Comparison of ENCODE assay signal across 8 cellular contexts in genomic region chr6:38973178-38974057, GRCh38.
DNase-seq lines count a peak whose midpoint lies in the region; ATAC-seq and TF ChIP-seq lines count a peak whose summit lies in the region.

No MANE protein-coding gene starts in this region.

- WGBS in liver, result 70% methylated on average over 8 of the region's 8 CpGs

- POLR2A ChIA-PET in Panc1 (lab: Charles Lee), result no interaction called here

- H3K27me3 ChIP-seq in KMS-11 (ENCODE audit: insufficient read depth, low read depth), result no peaks in the 10 kb centered on the region
- H3K27me3 ChIP-seq in Panc1 (ENCODE audit: control insufficient read depth, insufficient read depth, low read length), result peaks cover 16% of the 10 kb centered on the region
- peaks cover 0 to 6% (median 0%) of the 10 kb centered on the region in 4 donors for H3K27me3 ChIP-seq in liver (ENCODE audit: control insufficient read depth in 4 of 4, insufficient read depth in 4 of 4, low read length in 3 of 4)

- CTCF ChIA-PET in Panc1 (lab: Charles Lee), result interaction anchor here (0.6 to 1.8 kb wide), 6 partner anchors 57 to 329 kb away, joined by 3 to 8 read pairs (median 6); partner anchors contain the start of gene SAYSD1

- H3K9ac ChIP-seq in KMS-11 (no peak overlapping the region), liver (ENCODE audit: low read depth in 1 of 2, low read length in 2 of 2) (no peak overlapping the region)

- H3K4me3 ChIP-seq in KMS-11 (IDR thresholded peaks at IDR 0.05; ENCODE audit: insufficient read depth, low read depth, low read length), result no peak overlapping the region
- no peak overlapping the region for H3K4me3 ChIP-seq in Panc1 (ENCODE audit: low read depth in 2 of 2, low read length in 2 of 2)
- no peak overlapping the region for H3K4me3 ChIP-seq in choroid plexus epithelial cell (ENCODE audit: low read depth, low read length)
- no peak overlapping the region for H3K4me3 ChIP-seq in liver (ENCODE audit: low read depth in 1 of 3, low read length in 3 of 3)

- in situ Hi-C loops in Panc1 (cut with HindIII; ENCODE audit: low pct_unique_long_range_greater_than_20kb, low sequenced_read_pairs), result no loop called here

- ATAC-seq in Panc1, result peak; percentile 91
- ATAC-seq in GM21737 (IDR thresholded peaks at IDR 0.05; ENCODE audit: unreplicated experiment), result no peak
- ATAC-seq in GM18502 (IDR thresholded peaks at IDR 0.05; ENCODE audit: poor library complexity, unreplicated experiment), result no peak

- H4K20me1 ChIP-seq in KMS-11 (ENCODE audit: insufficient read depth), result no peaks in the 10 kb centered on the region

- H3K27ac ChIP-seq in KMS-11 (no peak overlapping the region), Panc1 (ENCODE audit: low read length) (no peak overlapping the region), liver (ENCODE audit: low read depth in 1 of 2, low read length in 2 of 2) (no peak overlapping the region)

- H3K36me3 ChIP-seq in KMS-11 (ENCODE audit: insufficient read depth) (no peaks in the 10 kb centered on the region), Panc1 (ENCODE audit: control insufficient read depth, insufficient read depth, low read length) (no peaks in the 10 kb centered on the region), liver (ENCODE audit: control insufficient read depth in 4 of 4, insufficient read depth in 3 of 4, low read depth in 1 of 4, low read length in 3 of 4) (no peaks in the 10 kb centered on the region)

- intact Hi-C loops in Panc1 (cut with micrococcal nuclease; ENCODE audit: unreplicated experiment), result loop anchor here (10.0 kb wide), 2 partner anchors 131 to 181 kb away; no protein-coding TSS in a partner anchor

- DNase-seq in stimulated activated CD4-positive, alpha-beta T cell treated with anti-CD3 and anti-CD28 coated beads, Interleukin-15, amount 100 ng/mL, for 24 hours, result peak; percentile 18
- DNase-seq in stimulated activated CD4-positive, alpha-beta T cell treated with anti-CD3 and anti-CD28 coated beads, Interleukin-4, amount 100 ng/mL, for 4 hours, result no peak
- DNase-seq in Panc1 (ENCODE audit: low read depth, low spot score) (peak; percentile 52), choroid plexus epithelial cell (ENCODE audit: low read depth) (peak; percentile 89)

- TF ChIP-seq CTCF in KMS-11 (conservative IDR thresholded peaks at IDR 0.05; ENCODE audit: low read depth, low read length), result peak; percentile 72
- peak; percentile 69; the same call in 1 of the 2 replicates for TF ChIP-seq CTCF in Panc1 (IDR thresholded peaks at IDR 0.05)
- TF ChIP-seq CTCF in choroid plexus epithelial cell (conservative IDR thresholded peaks at IDR 0.05; ENCODE audit: low read depth, low read length), result peak; percentile 69
- TF ChIP-seq CTCF in liver (IDR thresholded peaks at IDR 0.05; ENCODE audit: low read depth, low read length, missing input control), result peak; percentile 74

- H3K9me3 ChIP-seq in Panc1 (ENCODE audit: control insufficient read depth, insufficient read depth, low read depth, low read length) (no peaks in the 10 kb centered on the region), liver (ENCODE audit: control insufficient read depth in 4 of 4, low read length in 3 of 4) (no peaks in the 10 kb centered on the region)

- no peaks in the 10 kb centered on the region for H3K79me2 ChIP-seq in KMS-11 (ENCODE audit: insufficient read depth, low read depth)

- H3K4me1 ChIP-seq in KMS-11 (ENCODE audit: low read depth, poor library complexity, severe bottlenecking) (peaks cover 3% of the 10 kb centered on the region), Panc1 (ENCODE audit: control insufficient read depth, insufficient read depth, low read length) (no peaks in the 10 kb centered on the region), liver (ENCODE audit: control insufficient read depth in 4 of 4, insufficient read depth in 4 of 4, low read length in 3 of 4) (peaks cover 4 to 12% (median 7%) of the 10 kb centered on the region in 4 donors)

- TF ChIP-seq RAD21 in liver (IDR thresholded peaks at IDR 0.05), result peak; percentile 88 to 93

- no peak overlapping the region for H3K4me2 ChIP-seq in KMS-11

- H2AFZ ChIP-seq in KMS-11 (ENCODE audit: low read depth), result no peak overlapping the region

- no TSS peak for BruUV-seq in Panc1 (replicated peaks; lab: Mats Ljungman, UMichigan)

TF ChIP-seq in liver, 16 proteins besides CTCF, POLR2A, EP300 and RAD21:
- peak in 1 of 2 donors; percentile 12 for TF ChIP-seq RXRA (IDR thresholded peaks at IDR 0.05)
- TF ChIP-seq, protein P1, sequence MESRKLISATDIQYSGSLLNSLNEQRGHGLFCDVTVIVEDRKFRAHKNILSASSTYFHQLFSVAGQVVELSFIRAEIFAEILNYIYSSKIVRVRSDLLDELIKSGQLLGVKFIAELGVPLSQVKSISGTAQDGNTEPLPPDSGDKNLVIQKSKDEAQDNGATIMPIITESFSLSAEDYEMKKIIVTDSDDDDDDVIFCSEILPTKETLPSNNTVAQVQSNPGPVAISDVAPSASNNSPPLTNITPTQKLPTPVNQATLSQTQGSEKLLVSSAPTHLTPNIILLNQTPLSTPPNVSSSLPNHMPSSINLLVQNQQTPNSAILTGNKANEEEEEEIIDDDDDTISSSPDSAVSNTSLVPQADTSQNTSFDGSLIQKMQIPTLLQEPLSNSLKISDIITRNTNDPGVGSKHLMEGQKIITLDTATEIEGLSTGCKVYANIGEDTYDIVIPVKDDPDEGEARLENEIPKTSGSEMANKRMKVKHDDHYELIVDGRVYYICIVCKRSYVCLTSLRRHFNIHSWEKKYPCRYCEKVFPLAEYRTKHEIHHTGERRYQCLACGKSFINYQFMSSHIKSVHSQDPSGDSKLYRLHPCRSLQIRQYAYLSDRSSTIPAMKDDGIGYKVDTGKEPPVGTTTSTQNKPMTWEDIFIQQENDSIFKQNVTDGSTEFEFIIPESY (IDR thresholded peaks at IDR 0.05), result no peak
- TF ChIP-seq NR2F2 (IDR thresholded peaks at IDR 0.05), result no peak
- peak; percentile 6 to 10 for TF ChIP-seq HNF4A (conservative IDR thresholded peaks at IDR 0.05)
- TF ChIP-seq FOXA1 (IDR thresholded peaks at IDR 0.05), result no peak
- TF ChIP-seq EGR1 (IDR thresholded peaks at IDR 0.05; ENCODE audit: low read depth in 2 of 2), result no peak

Comparison
In these comparisons a context has a peak if more than half of its experiments do, and no peak if none do; other contexts are left out.
1. DNase-seq: peak in stimulated activated CD4-positive, alpha-beta T cell treated with anti-CD3 and anti-CD28 coated beads, Interleukin-15, amount 100 ng/mL, for 24 hours (single experiment), Panc1 (single experiment) and choroid plexus epithelial cell (single experiment); none in stimulated activated CD4-positive, alpha-beta T cell treated with anti-CD3 and anti-CD28 coated beads, Interleukin-4, amount 100 ng/mL, for 4 hours (0 of 2).
2. Peak in every context shown above with its lines, with median percentiles within 50 percentile points of each other: CTCF ChIP-seq.